ENCODE assay signal across 8 cellular contexts in genomic region chr22:26360169-26360885, GRCh38.
DNase-seq lines count a peak whose midpoint lies in the region; ATAC-seq and TF ChIP-seq lines count a peak whose summit lies in the region.

No MANE protein-coding gene starts in this region.

- H3F3A ChIP-seq in neural progenitor cell (ENCODE audit: low read depth) = peaks cover 3% of the 10 kb centered on the region

- TF ChIP-seq CTCF in KMS-11 (conservative IDR thresholded peaks at IDR 0.05; ENCODE audit: low read depth, low read length) = peak; percentile 94
- TF ChIP-seq CTCF in foreskin fibroblast (IDR thresholded peaks at IDR 0.05; ENCODE audit: low read depth, low read length) = peak; percentile 90
- TF ChIP-seq CTCF in neural progenitor cell (IDR thresholded peaks at IDR 0.05) = peak; percentile 97

- H3K79me2 ChIP-seq in KMS-11 (ENCODE audit: insufficient read depth, low read depth) (no peaks in the 10 kb centered on the region), neural progenitor cell (ENCODE audit: low read depth) (no peaks in the 10 kb centered on the region)

- H3K9ac ChIP-seq in KMS-11 (no peak overlapping the region), neural progenitor cell (no peak overlapping the region)

- intact Hi-C loops in activated T-helper 2 cell treated with anti-CD3 and anti-CD28 coated beads, Interferon-gamma antibody, Interleukin-2, Interleukin-4, amounts not matched to agents 10 μg/mL and 5 μg/mL and 100 μg/mL, durations not matched to agents 14 hours and 24 hours and 36 hours (cut with micrococcal nuclease) = no loop called here

- no peak overlapping the region for H3K4me3 ChIP-seq in KMS-11 (IDR thresholded peaks at IDR 0.05; ENCODE audit: insufficient read depth, low read depth, low read length)
- peak overlapping the region; percentile 27 to 34 for H3K4me3 ChIP-seq in foreskin fibroblast (ENCODE audit: low read depth in 1 of 2, low read length in 2 of 2)
- peak overlapping the region; percentile 35 for H3K4me3 ChIP-seq in neural progenitor cell

- H3K36me3 ChIP-seq in KMS-11 (ENCODE audit: insufficient read depth) (no peaks in the 10 kb centered on the region), neural progenitor cell (no peaks in the 10 kb centered on the region)

- H3K27me3 Mint-ChIP-seq in activated T-helper 2 cell treated with anti-CD3 and anti-CD28 coated beads, Interferon-gamma antibody, Interleukin-2, Interleukin-4, amounts not matched to agents 10 μg/mL and 5 μg/mL and 100 μg/mL, durations not matched to agents 14 hours and 24 hours and 36 hours (ENCODE audit: low read depth) = peaks cover 16% of the 10 kb centered on the region
- H3K27me3 Mint-ChIP-seq in neural progenitor cell (ENCODE audit: insufficient read depth, low read depth) = peaks cover 15% of the 10 kb centered on the region

- H3K27me3 ChIP-seq in KMS-11 (ENCODE audit: insufficient read depth, low read depth) = peaks cover 5% of the 10 kb centered on the region; the same call in 1 of the 2 replicates
- H3K27me3 ChIP-seq in neural progenitor cell = peaks cover 23% of the 10 kb centered on the region

- ATAC-seq in stimulated activated naive CD8-positive, alpha-beta T cell treated with anti-CD3 and anti-CD28 coated beads, Interleukin-15, Interleukin-2, amounts not matched to agents 100 U/mL and 50 U/mL, for 24 hours = peak; percentile 58
- ATAC-seq in HG03432 (IDR thresholded peaks at IDR 0.05; ENCODE audit: unreplicated experiment) = no peak

- H3K9me3 ChIP-seq in neural progenitor cell (ENCODE audit: low read depth) = no peaks in the 10 kb centered on the region

- no peaks in the 10 kb centered on the region for H3K9me3 Mint-ChIP-seq in activated T-helper 2 cell treated with anti-CD3 and anti-CD28 coated beads, Interferon-gamma antibody, Interleukin-2, Interleukin-4, amounts not matched to agents 10 μg/mL and 5 μg/mL and 100 μg/mL, durations not matched to agents 14 hours and 24 hours and 36 hours
- no peaks in the 10 kb centered on the region for H3K9me3 Mint-ChIP-seq in neural progenitor cell

- H3K4me1 Mint-ChIP-seq in activated T-helper 2 cell treated with anti-CD3 and anti-CD28 coated beads, Interferon-gamma antibody, Interleukin-2, Interleukin-4, amounts not matched to agents 10 μg/mL and 5 μg/mL and 100 μg/mL, durations not matched to agents 14 hours and 24 hours and 36 hours (ENCODE audit: low read depth) = peaks cover 7% of the 10 kb centered on the region
- peaks cover 26% of the 10 kb centered on the region for H3K4me1 Mint-ChIP-seq in neural progenitor cell

- peak overlapping the region; percentile 37 for H3K4me3 Mint-ChIP-seq in activated T-helper 2 cell treated with anti-CD3 and anti-CD28 coated beads, Interferon-gamma antibody, Interleukin-2, Interleukin-4, amounts not matched to agents 10 μg/mL and 5 μg/mL and 100 μg/mL, durations not matched to agents 14 hours and 24 hours and 36 hours (ENCODE audit: low read depth)
- peak overlapping the region; percentile 62 for H3K4me3 Mint-ChIP-seq in neural progenitor cell

- peak; percentile 53 for DNase-seq in DMS153 (lab: John Stamatoyannopoulos, UW)
- DNase-seq in RPMI8226 = peak; percentile 69
- DNase-seq in activated T-helper 2 cell treated with anti-CD3 and anti-CD28 coated beads, Interferon-gamma antibody, Interleukin-2, Interleukin-4, amounts not matched to agents 10 μg/mL and 5 μg/mL and 100 μg/mL, durations not matched to agents 14 hours and 24 hours and 36 hours (ENCODE audit: low spot score) = peak; percentile 45
- DNase-seq in foreskin fibroblast = peak; percentile 46 to 84
- DNase-seq in neural progenitor cell (ENCODE audit: low spot score) = peak; percentile 83
- DNase-seq in stimulated activated naive CD8-positive, alpha-beta T cell treated with anti-CD3 and anti-CD28 coated beads, Interleukin-15, Interleukin-2, amounts not matched to agents 100 U/mL and 50 U/mL, for 24 hours = peak; percentile 69

- peaks cover 10% of the 10 kb centered on the region for H3K4me1 ChIP-seq in KMS-11 (ENCODE audit: low read depth, poor library complexity, severe bottlenecking)
- H3K4me1 ChIP-seq in neural progenitor cell = no peaks in the 10 kb centered on the region

- H2AFZ ChIP-seq in KMS-11 (ENCODE audit: low read depth) (peak overlapping the region; percentile 64), neural progenitor cell (replicated peaks) (peak overlapping the region; percentile 95)

- H4K20me1 ChIP-seq in KMS-11 (ENCODE audit: insufficient read depth) (no peaks in the 10 kb centered on the region), neural progenitor cell (ENCODE audit: low read depth) (no peaks in the 10 kb centered on the region)

- H3K27ac ChIP-seq in KMS-11 = no peak overlapping the region
- no peak overlapping the region for H3K27ac ChIP-seq in neural progenitor cell

- no peak overlapping the region for H3K27ac Mint-ChIP-seq in activated T-helper 2 cell treated with anti-CD3 and anti-CD28 coated beads, Interferon-gamma antibody, Interleukin-2, Interleukin-4, amounts not matched to agents 10 μg/mL and 5 μg/mL and 100 μg/mL, durations not matched to agents 14 hours and 24 hours and 36 hours
- no peak overlapping the region for H3K27ac Mint-ChIP-seq in neural progenitor cell

- H3K36me3 Mint-ChIP-seq in activated T-helper 2 cell treated with anti-CD3 and anti-CD28 coated beads, Interferon-gamma antibody, Interleukin-2, Interleukin-4, amounts not matched to agents 10 μg/mL and 5 μg/mL and 100 μg/mL, durations not matched to agents 14 hours and 24 hours and 36 hours (ENCODE audit: low read depth) = no peaks in the 10 kb centered on the region
- H3K36me3 Mint-ChIP-seq in neural progenitor cell = no peaks in the 10 kb centered on the region

- peak overlapping the region; percentile 59 for H3K4me2 ChIP-seq in KMS-11
- H3K4me2 ChIP-seq in neural progenitor cell = peak overlapping the region; percentile 68
